14 cellular contexts compared by ENCODE assay signal in genomic region chr2:55097462-55098410, GRCh38. TPM values are rescaled to one million over a fixed set of nuclear protein-coding genes. Genes with fewer than 3 reads are reported as not detected.
A peak's percentile ranks its signal among the peaks of the same experiment; 100 is the strongest.
DNase-seq lines count a peak whose midpoint lies in the region; ATAC-seq and TF ChIP-seq lines count a peak whose summit lies in the region.
"Had no signal": no experiment of that assay in that cellular context is flagged by ENCODE, and none has a peak within 500 bp of the region (broad histone marks: within the 10 kb centered on the region; RNA-seq: fewer than 3 reads in every experiment).

No MANE protein-coding gene starts in this region.

- H3K4me3 ChIP-seq in brain microvascular endothelial cell (ENCODE audit: low read depth, low read length), result no peak overlapping the region
- no peak overlapping the region for H3K4me3 ChIP-seq in lung
- H3K4me3 ChIP-seq in tibial nerve, result no peak overlapping the region
- H3K4me3 ChIP-seq: skin epidermis had no signal

- peaks cover 2 to 8% (median 5%) of the 10 kb centered on the region in 3 donors for H3K4me1 Mint-ChIP-seq in T-cell

- H3K4me1 ChIP-seq in lung (ENCODE audit: control insufficient read depth in 2 of 2, insufficient read depth in 2 of 2, low read length in 2 of 2) (peaks cover 16 to 19% of the 10 kb centered on the region in 2 donors), tibial nerve (peaks cover 0 to 52% (median 25%) of the 10 kb centered on the region in 4 donors)

- H3K9me3 ChIP-seq in lung (ENCODE audit: control insufficient read depth in 2 of 2, insufficient read depth in 1 of 2, low read length in 1 of 2) (no peaks in the 10 kb centered on the region), tibial nerve (no peaks in the 10 kb centered on the region)

- no peaks in the 10 kb centered on the region for H3K9me3 Mint-ChIP-seq in T-cell
- H3K9me3 Mint-ChIP-seq: activated CD8-positive, alpha-beta T cell treated with anti-CD3 and anti-CD28 coated beads for 36 hours; stimulated activated naive CD8-positive, alpha-beta T cell treated with anti-CD3 and anti-CD28 coated beads, Interleukin-15, Interleukin-2, amounts not matched to agents 100 ng/mL and 50 ng/mL, for 24 hours had no signal

- CTCF ChIA-PET in T-cell (lab: Charles Lee), result interaction anchor here in 1 of 2 donors (0.5 to 0.7 kb wide), 2 partner anchors 11 to 18 kb away, joined by 3 to 4 read pairs; no protein-coding TSS in a partner anchor

- no peak overlapping the region for H3K27ac Mint-ChIP-seq in T-cell
- H3K27ac Mint-ChIP-seq: activated CD8-positive, alpha-beta T cell treated with anti-CD3 and anti-CD28 coated beads for 36 hours; stimulated activated naive CD8-positive, alpha-beta T cell treated with anti-CD3 and anti-CD28 coated beads, Interleukin-15, Interleukin-2, amounts not matched to agents 100 ng/mL and 50 ng/mL, for 24 hours had no signal

- DNase-seq in NCI-H2171 (lab: John Stamatoyannopoulos, UW) (peak; percentile 78), brain microvascular endothelial cell (no peak), lung (ENCODE audit: low spot score) (no peak), tibial nerve (ENCODE audit: low spot score in 2 of 2) (no peak), T-cell (no peak), NCI-H2107 treated with DMSO at 0.1 percent for 48 hours (lab: John Stamatoyannopoulos, UW; ENCODE audit: unreplicated experiment) (no peak)
- DNase-seq: activated CD8-positive, alpha-beta T cell treated with anti-CD3 and anti-CD28 coated beads for 36 hours; DMS79 treated with DMSO at 0.1 percent for 48 hours; NCI-H2029 treated with DMSO at 0.1 percent for 48 hours had no signal

- H3K36me3 ChIP-seq in brain microvascular endothelial cell (replicated peaks) (no peaks in the 10 kb centered on the region), lung (ENCODE audit: control insufficient read depth in 2 of 2, insufficient read depth in 2 of 2, low read length in 2 of 2) (no peaks in the 10 kb centered on the region), tibial nerve (no peaks in the 10 kb centered on the region)

- H3K27ac ChIP-seq in brain microvascular endothelial cell (peak overlapping the region; percentile 14), lung (ENCODE audit: low read depth in 1 of 2, low read length in 1 of 2) (peak overlapping the region; percentile 58 to 82), tibial nerve (peak overlapping the region; percentile 9 to 71 (median 34))

- in situ Hi-C loops in brain microvascular endothelial cell (cut with HindIII; ENCODE audit: low pct_ligation_motif_present, low sequenced_read_pairs), result no loop called here

- no peaks in the 10 kb centered on the region for H3K36me3 Mint-ChIP-seq in T-cell

- POLR2A ChIA-PET in T-cell (lab: Charles Lee), result interaction anchor here in 1 of 2 donors (0.6 kb wide), 1 partner anchor 90 kb away, joined by 4 read pairs; no protein-coding TSS in a partner anchor

- TF ChIP-seq CTCF in brain microvascular endothelial cell (IDR thresholded peaks at IDR 0.05; ENCODE audit: low read depth, low read length, missing control alignments) (no peak), lung (IDR thresholded peaks at IDR 0.05; ENCODE audit: control extremely low read depth, extremely low read depth) (no peak), tibial nerve (IDR thresholded peaks at IDR 0.05) (no peak)

- no peak for TF ChIP-seq EP300 in tibial nerve (IDR thresholded peaks at IDR 0.05)

- no peaks in the 10 kb centered on the region for H3K27me3 Mint-ChIP-seq in T-cell
- H3K27me3 Mint-ChIP-seq: activated CD8-positive, alpha-beta T cell treated with anti-CD3 and anti-CD28 coated beads for 36 hours; stimulated activated naive CD8-positive, alpha-beta T cell treated with anti-CD3 and anti-CD28 coated beads, Interleukin-15, Interleukin-2, amounts not matched to agents 100 ng/mL and 50 ng/mL, for 24 hours had no signal

- ATAC-seq in lung (ENCODE audit: insufficient read depth, low FRiP score) (no peak), T-cell (replicated peaks in 1 of 4) (no peak), HG03521 (IDR thresholded peaks at IDR 0.05; ENCODE audit: unreplicated experiment) (no peak)
- ATAC-seq in activated CD4-positive, CD25-positive, alpha-beta regulatory T cell treated with anti-CD3 and anti-CD28 coated beads, Interleukin-2, amount 50 U/mL, for 24 hours, result no peak
- ATAC-seq: activated CD8-positive, alpha-beta T cell treated with anti-CD3 and anti-CD28 coated beads for 36 hours; left lobe of liver had no signal

- no peak for TF ChIP-seq POLR2A in tibial nerve (IDR thresholded peaks at IDR 0.05)

- H3K4me3 Mint-ChIP-seq in T-cell, result no peak overlapping the region
- H3K4me3 Mint-ChIP-seq: activated CD8-positive, alpha-beta T cell treated with anti-CD3 and anti-CD28 coated beads for 36 hours; stimulated activated naive CD8-positive, alpha-beta T cell treated with anti-CD3 and anti-CD28 coated beads, Interleukin-15, Interleukin-2, amounts not matched to agents 100 ng/mL and 50 ng/mL, for 24 hours had no signal

- 58 to 60% methylated on average over 6 of the region's 6 CpGs for WGBS in lung, 2 donors
- WGBS in tibial nerve, 2 donors, result 58 to 67% methylated on average over 6 of the region's 6 CpGs

- no peaks in the 10 kb centered on the region for H3K27me3 ChIP-seq in brain microvascular endothelial cell (replicated peaks)
- H3K27me3 ChIP-seq in lung (ENCODE audit: control insufficient read depth, insufficient read depth), result no peaks in the 10 kb centered on the region
- no peaks in the 10 kb centered on the region for H3K27me3 ChIP-seq in tibial nerve

RNA-seq across cellular contexts. Expression of gene RTN4, which starts 47.5 kb away (rescaled TPM):
- 100 to 1,000 TPM; 168 to 311 TPM for total RNA-seq in lung
- polyA plus RNA-seq in lung, result 100 to 1,000 TPM; 168 to 292 TPM
- total RNA-seq in tibial nerve, result 100 to 1,000 TPM; 232 to 245 (median 243) TPM
- 10 to 100 TPM; 66.3 to 77.1 (median 75.4) TPM for total RNA-seq in T-cell

Comparison
In these comparisons a context has a peak if more than half of its experiments do, and no peak if none do; other contexts are left out.
1. H3K27ac ChIP-seq: peak in every context shown above with its lines; median percentile 70 in lung; 34 in tibial nerve; 14 in brain microvascular endothelial cell.